ENCODE assay signal across 11 cellular contexts in the genomic region with DNA sequence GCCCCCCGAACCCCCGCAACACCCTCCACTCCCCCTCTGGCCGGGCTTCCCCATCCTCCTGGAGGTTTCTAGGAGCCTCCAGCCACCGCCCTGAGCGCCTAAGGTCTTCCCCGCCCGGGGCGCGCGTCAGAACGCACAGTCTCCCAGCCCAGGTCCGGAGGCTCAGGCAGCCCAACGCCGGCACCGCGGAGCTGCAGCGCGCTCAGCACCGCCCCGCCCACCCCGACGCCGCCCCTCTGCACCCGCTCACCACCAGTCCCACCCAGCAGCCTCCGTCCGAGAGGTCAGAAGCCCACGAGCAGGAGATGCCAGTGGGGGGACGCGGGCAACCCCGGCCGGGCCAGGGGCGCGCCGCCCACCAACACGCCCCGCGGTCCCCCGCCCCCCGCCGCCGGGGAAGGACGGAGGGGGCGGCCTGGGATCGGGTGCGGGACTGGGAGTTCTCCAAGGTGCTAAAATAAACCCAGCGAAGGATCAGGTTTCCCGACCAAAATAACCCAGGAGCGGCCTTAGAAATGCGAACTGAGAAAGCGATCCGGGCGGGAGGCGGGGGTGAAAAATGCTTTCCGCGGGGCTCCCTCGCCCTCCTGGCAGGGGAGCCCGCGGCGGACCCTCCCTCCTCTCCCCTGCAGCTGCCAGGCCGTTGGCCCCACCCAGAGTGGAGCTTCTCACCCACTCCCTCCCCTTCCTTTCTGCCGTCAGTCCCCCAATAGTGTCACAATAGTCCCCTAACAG. TPM values are rescaled to one million over a fixed set of nuclear protein-coding genes. Genes with fewer than 3 reads are reported as not detected.
DNase-seq lines count a peak whose midpoint lies in the region; ATAC-seq and TF ChIP-seq lines count a peak whose summit lies in the region.
"Had no signal": no experiment of that assay in that cellular context is flagged by ENCODE, and none has a peak within 500 bp of the region (broad histone marks: within the 10 kb centered on the region; RNA-seq: fewer than 3 reads in every experiment).

No MANE protein-coding gene starts in this region.

- peaks cover 9% of the 10 kb centered on the region for H3K27me3 Mint-ChIP-seq in activated T-cell treated with anti-CD3 and anti-CD28 coated beads, Interleukin-2, amount 50 U/mL, for 24 hours
- H3K27me3 Mint-ChIP-seq in activated T-helper 17 cell treated with anti-CD3 and anti-CD28 coated beads, Interleukin-2, amount 50 U/mL, for 72 hours, result peaks cover 6% of the 10 kb centered on the region

- ATAC-seq in activated T-helper 17 cell treated with anti-CD3 and anti-CD28 coated beads, Interleukin-2, amount 50 U/mL, for 72 hours (replicated peaks), result no peak
- no peak for ATAC-seq in HG03342 (IDR thresholded peaks at IDR 0.05; ENCODE audit: unreplicated experiment)

- H3K36me3 ChIP-seq in stomach, result no peaks in the 10 kb centered on the region

- peak; percentile 54 for DNase-seq in activated T-cell treated with anti-CD3 and anti-CD28 coated beads, Interleukin-2, amount 50 U/mL, for 24 hours
- no peak for DNase-seq in activated T-cell treated with anti-CD3 and anti-CD28 coated beads for 4 hours
- DNase-seq in stomach, result no peak
- no peak for DNase-seq in NCI-H446 treated with DMSO at 0.1 percent for 48 hours (lab: John Stamatoyannopoulos, UW)
- no peak for DNase-seq in GM13976 (ENCODE audit: low spot score)
- DNase-seq: activated CD4-positive, CD25-positive, alpha-beta regulatory T cell; Calu3 had no signal

- peaks cover 25% of the 10 kb centered on the region for H3K4me1 Mint-ChIP-seq in activated T-cell treated with anti-CD3 and anti-CD28 coated beads, Interleukin-2, amount 50 U/mL, for 24 hours (ENCODE audit: low read depth)
- H3K4me1 Mint-ChIP-seq in activated T-helper 17 cell treated with anti-CD3 and anti-CD28 coated beads, Interleukin-2, amount 50 U/mL, for 72 hours, result peaks cover 9% of the 10 kb centered on the region

- in situ Hi-C loops in GM13976 (cut with MboI; ENCODE audit: low sequenced_read_pairs, unreplicated experiment), result no loop called here

- H3K9me3 ChIP-seq in iPS-18c (ENCODE audit: control insufficient read depth, insufficient read depth, low read length) (no peaks in the 10 kb centered on the region), stomach (no peaks in the 10 kb centered on the region)

- peak overlapping the region; percentile 55 for H3K4me3 ChIP-seq in iPS-18c (ENCODE audit: insufficient read depth, low read depth, low read length)
- H3K4me3 ChIP-seq in stomach, result peak overlapping the region; percentile 19 to 44 (median 36)

- no peaks in the 10 kb centered on the region for H3K9me3 Mint-ChIP-seq in activated T-cell treated with anti-CD3 and anti-CD28 coated beads, Interleukin-2, amount 50 U/mL, for 24 hours
- H3K9me3 Mint-ChIP-seq in activated T-helper 17 cell treated with anti-CD3 and anti-CD28 coated beads, Interleukin-2, amount 50 U/mL, for 72 hours, result no peaks in the 10 kb centered on the region

- H3K27ac Mint-ChIP-seq in activated T-cell treated with anti-CD3 and anti-CD28 coated beads, Interleukin-2, amount 50 U/mL, for 24 hours, result no peak overlapping the region
- H3K27ac Mint-ChIP-seq in activated T-helper 17 cell treated with anti-CD3 and anti-CD28 coated beads, Interleukin-2, amount 50 U/mL, for 72 hours, result no peak overlapping the region

- H3K4me1 ChIP-seq in stomach, result peaks cover 9 to 22% (median 18%) of the 10 kb centered on the region in 4 donors

- no peaks in the 10 kb centered on the region for H3K36me3 Mint-ChIP-seq in activated T-cell treated with anti-CD3 and anti-CD28 coated beads, Interleukin-2, amount 50 U/mL, for 24 hours (ENCODE audit: low read depth)
- no peaks in the 10 kb centered on the region for H3K36me3 Mint-ChIP-seq in activated T-helper 17 cell treated with anti-CD3 and anti-CD28 coated beads, Interleukin-2, amount 50 U/mL, for 72 hours (ENCODE audit: low read depth)

- TF ChIP-seq CTCF in stomach (IDR thresholded peaks at IDR 0.05) (no peak), GM13976 (IDR thresholded peaks at IDR 0.05; ENCODE audit: borderline replicate concordance, control extremely low read depth, extremely low read depth, insufficient read depth, missing control alignments) (no peak)

- no peak for TF ChIP-seq POLR2A in stomach (IDR thresholded peaks at IDR 0.05)

- no peak overlapping the region for H3K27ac ChIP-seq in stomach
- H3K27ac ChIP-seq: skin epidermis had no signal

- WGBS in stomach, 5 donors, result 3 to 7% (median 5%) methylated on average over 26 to 61 of the region's 61 CpGs

- TF ChIP-seq EP300 in stomach (IDR thresholded peaks at IDR 0.05), result no peak

- H3K27me3 ChIP-seq in stomach, result peaks cover 0 to 56% (median 25%) of the 10 kb centered on the region in 3 donors

- no peak overlapping the region for H3K4me3 Mint-ChIP-seq in activated T-cell treated with anti-CD3 and anti-CD28 coated beads, Interleukin-2, amount 50 U/mL, for 24 hours
- peak overlapping the region; percentile 40 for H3K4me3 Mint-ChIP-seq in activated T-helper 17 cell treated with anti-CD3 and anti-CD28 coated beads, Interleukin-2, amount 50 U/mL, for 72 hours

- intact Hi-C loops in stomach (cut with DNase I; ENCODE audit: low total_unique reads), result no loop called here

RNA-seq across cellular contexts. Expression of a gene that starts 6.5 kb away (rescaled TPM):
- 10 to 100 TPM; 29.1 to 50.2 TPM for total RNA-seq in activated T-helper 17 cell treated with anti-CD3 and anti-CD28 coated beads, Interleukin-2, amount 50 U/mL, for 72 hours
- total RNA-seq in stomach, result 1 to 10 TPM in 4 of 5 donors, not detected in 1; 1.2 to 3.5 (median 2.5) TPM
- 1 to 10 TPM in 2 of 3 donors, under 1 TPM in 1; 0.85 to 1.6 (median 1.5) TPM for polyA plus RNA-seq in stomach
- total RNA-seq: Calu3 had no signal

RNA-seq across cellular contexts. Expression of a gene that starts 6.7 kb away (rescaled TPM):
- not detected for total RNA-seq in activated T-helper 17 cell treated with anti-CD3 and anti-CD28 coated beads, Interleukin-2, amount 50 U/mL, for 72 hours
- 1 to 10 TPM in 3 of 5 donors, under 1 TPM in 1, not detected in 1; 0.29 to 1.8 (median 1.4) TPM for total RNA-seq in stomach
- 1 to 10 TPM in 2 of 3 donors, under 1 TPM in 1; 0.92 to 1.7 (median 1.6) TPM for polyA plus RNA-seq in stomach
- total RNA-seq: Calu3 had no signal

Comparison
In these comparisons a context has a peak if more than half of its experiments do, and no peak if none do; other contexts are left out.
1. RNA of a gene that starts 6.5 kb away (total RNA-seq): 29.1 to 50.2 TPM in activated T-helper 17 cell treated with anti-CD3 and anti-CD28 coated beads, Interleukin-2, amount 50 U/mL, for 72 hours; 1.2 to 3.5 TPM in stomach; every median in the first group is over 4 times any median in the second.